31 cellular contexts compared by ENCODE assay signal in genomic region chr21:18289876-18290275, GRCh38. TPM values are rescaled to one million over a fixed set of nuclear protein-coding genes. Genes with fewer than 3 reads are reported as not detected.
"Had no signal": no experiment of that assay in that cellular context is flagged by ENCODE, and none has a peak within 500 bp of the region (broad histone marks: within the 10 kb centered on the region; RNA-seq: fewer than 3 reads in every experiment).

No MANE protein-coding gene starts in this region.

- H3K4me1 ChIP-seq: adrenal gland, body of pancreas, esophagus squamous epithelium, gastroesophageal sphincter, heart right ventricle had no signal

- H3K4me3 ChIP-seq: adrenal gland, body of pancreas, esophagus squamous epithelium, gastroesophageal sphincter, heart right ventricle had no signal

- DNase-seq: activated CD4-positive, alpha-beta memory T cell treated with anti-CD3 and anti-CD28 coated beads for 36 hours; activated CD4-positive, alpha-beta T cell treated with anti-CD3 and anti-CD28 coated beads for 36 hours; activated CD4-positive, alpha-beta T cell treated with anti-CD3 and anti-CD28 coated beads, Interleukin-2, amount 10 ng/mL, durations not matched to agents 24 days and 14 days; activated CD4-positive, CD25-positive, alpha-beta regulatory T cell; activated CD4-positive, CD25-positive, alpha-beta regulatory T cell treated with anti-CD3 and anti-CD28 coated beads, Interleukin-2, amount 50 U/mL, for 72 hours; activated CD8-positive, alpha-beta memory T cell treated with anti-CD3 and anti-CD28 coated beads, Interleukin-2, amount 10 ng/mL, durations not matched to agents 7 days and 5 days; activated CD8-positive, alpha-beta memory T cell treated with anti-CD3 and anti-CD28 coated beads, Interleukin-2, amount 50 U/mL, for 4 hours; activated CD8-positive, alpha-beta T cell treated with anti-CD3 and anti-CD28 coated beads, Interleukin-2, amount 10 ng/mL, durations not matched to agents 7 days and 5 days; activated effector memory CD4-positive, alpha-beta T cell treated with anti-CD3 and anti-CD28 coated beads, Interleukin-2, amount 50 U/mL, for 16 hours; activated naive CD4-positive, alpha-beta T cell treated with anti-CD3 and anti-CD28 coated beads for 36 hours; activated naive CD8-positive, alpha-beta T cell treated with anti-CD3 and anti-CD28 coated beads for 36 hours; activated naive CD8-positive, alpha-beta T cell treated with anti-CD3 and anti-CD28 coated beads, Interleukin-2, amount 50 U/mL, for 24 hours; activated T-cell treated with anti-CD3 and anti-CD28 coated beads, Interleukin-2, amount 50 U/mL, for 1 hour; activated T-cell treated with anti-CD3 and anti-CD28 coated beads, Interleukin-2, amount 50 U/mL, for 48 hours; adrenal gland; amygdala; aorta; body of pancreas; caudate nucleus; cortex of kidney; dermis blood vessel endothelial cell; effector CD4-positive, alpha-beta T cell; effector memory CD8-positive, alpha-beta T cell; esophagus squamous epithelium; foreskin melanocyte; heart right ventricle; T-helper 2 cell had no signal

- H3K36me3 ChIP-seq: adrenal gland, esophagus squamous epithelium, gastroesophageal sphincter, heart right ventricle had no signal

- H3K27ac ChIP-seq: adrenal gland, body of pancreas, esophagus squamous epithelium, gastroesophageal sphincter, heart right ventricle had no signal

- FAIRE-seq: colon had no signal

- H3K9me3 ChIP-seq: adrenal gland, body of pancreas, esophagus squamous epithelium, gastroesophageal sphincter, heart right ventricle had no signal

- H3K27me3 ChIP-seq: body of pancreas, gastroesophageal sphincter had no signal

- ATAC-seq: activated CD4-positive, alpha-beta T cell treated with anti-CD3 and anti-CD28 coated beads for 36 hours; activated CD8-positive, alpha-beta memory T cell treated with anti-CD3 and anti-CD28 coated beads, Interleukin-2, amount 10 ng/mL, durations not matched to agents 7 days and 5 days; activated CD8-positive, alpha-beta T cell treated with anti-CD3 and anti-CD28 coated beads, Interleukin-2, amount 10 ng/mL, durations not matched to agents 7 days and 5 days; activated naive CD8-positive, alpha-beta T cell treated with anti-CD3 and anti-CD28 coated beads, Interleukin-2, amount 50 U/mL, for 24 hours; body of pancreas; effector memory CD8-positive, alpha-beta T cell; gastroesophageal sphincter; heart right ventricle had no signal

RNA-seq across cellular contexts. Expression of gene CHODL, which starts 45.2 kb away (rescaled TPM):
- total RNA-seq: activated CD4-positive, alpha-beta memory T cell treated with anti-CD3 and anti-CD28 coated beads for 36 hours; activated CD4-positive, alpha-beta T cell treated with anti-CD3 and anti-CD28 coated beads, Interleukin-2, amount 10 ng/mL, durations not matched to agents 24 days and 14 days; activated CD8-positive, alpha-beta T cell treated with anti-CD3 and anti-CD28 coated beads, Interleukin-2, amount 10 ng/mL, durations not matched to agents 7 days and 5 days; activated naive CD4-positive, alpha-beta T cell treated with anti-CD3 and anti-CD28 coated beads for 36 hours; activated T-helper 1 cell treated with anti-CD3 and anti-CD28 coated beads, Interleukin-12 subunit alpha, Interleukin-12 subunit beta, Interleukin-2, Interleukin-4 antibody, amounts not matched to agents 30 ng/mL and 10 ng/mL and 1 ng/mL, durations not matched to agents 14 hours and 24 hours and 36 hours; activated T-helper 2 cell treated with anti-CD3 and anti-CD28 coated beads, Interferon-gamma antibody, Interleukin-2, Interleukin-4, amounts not matched to agents 10 μg/mL and 5 μg/mL and 100 μg/mL, durations not matched to agents 14 hours and 24 hours and 36 hours; dermis blood vessel endothelial cell had no signal
